ENCODE assay signal across 8 cellular contexts in the genomic region with DNA sequence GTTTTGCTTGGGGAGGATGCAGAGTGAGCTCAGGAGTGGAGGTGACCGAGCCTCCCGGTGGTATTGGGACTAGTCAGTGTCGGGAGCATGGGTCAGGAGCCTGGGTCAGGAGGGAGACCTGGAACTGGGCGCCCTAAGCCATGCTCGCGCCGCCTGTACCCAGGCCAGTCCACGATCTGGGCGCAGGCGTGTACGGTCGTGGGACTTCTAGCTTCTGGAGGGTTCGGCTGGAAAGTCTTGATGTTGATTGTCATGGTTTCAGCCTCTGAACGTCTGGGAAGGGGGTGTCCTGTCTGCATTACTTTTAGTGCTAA. TPM values are rescaled to one million over a fixed set of nuclear protein-coding genes. Genes with fewer than 3 reads are reported as not detected.
DNase-seq lines count a peak whose midpoint lies in the region; ATAC-seq and TF ChIP-seq lines count a peak whose summit lies in the region.

No MANE protein-coding gene starts in this region.

- no peak for TF ChIP-seq CTCF in Loucy (conservative IDR thresholded peaks at IDR 0.05; ENCODE audit: low read length)
- no peak for TF ChIP-seq CTCF in fibroblast of lung (conservative IDR thresholded peaks at IDR 0.05 in 1 of 2, IDR thresholded peaks at IDR 0.05 in 1 of 2; ENCODE audit: low read depth in 1 of 2, low read length in 2 of 2)
- no peak for TF ChIP-seq CTCF in smooth muscle cell (IDR thresholded peaks at IDR 0.05; ENCODE audit: borderline replicate concordance, insufficient read depth, poor library complexity, severe bottlenecking)

- no peaks in the 10 kb centered on the region for H3K9me3 Mint-ChIP-seq in activated CD4-positive, alpha-beta T cell treated with anti-CD3 and anti-CD28 coated beads, Interleukin-2, amount 10 ng/mL, durations not matched to agents 7 days and 5 days
- no peaks in the 10 kb centered on the region for H3K9me3 Mint-ChIP-seq in activated naive CD4-positive, alpha-beta T cell treated with anti-CD3 and anti-CD28 coated beads, Interleukin-2, amount 10 ng/mL, durations not matched to agents 7 days and 5 days

- H3K36me3 Mint-ChIP-seq in activated CD4-positive, alpha-beta T cell treated with anti-CD3 and anti-CD28 coated beads, Interleukin-2, amount 10 ng/mL, durations not matched to agents 7 days and 5 days (ENCODE audit: low read depth): peaks cover 14% of the 10 kb centered on the region
- H3K36me3 Mint-ChIP-seq in activated naive CD4-positive, alpha-beta T cell treated with anti-CD3 and anti-CD28 coated beads, Interleukin-2, amount 10 ng/mL, durations not matched to agents 7 days and 5 days: peaks cover 8% of the 10 kb centered on the region

- H3K9me2 ChIP-seq in Loucy (replicated peaks; ENCODE audit: low read depth, low read length): no peaks in the 10 kb centered on the region

- no peak for ATAC-seq in HG03457 (IDR thresholded peaks at IDR 0.05; ENCODE audit: unreplicated experiment)

- H4K20me1 ChIP-seq in Loucy (ENCODE audit: insufficient read depth, low read length, poor library complexity, severe bottlenecking): peaks cover 18% of the 10 kb centered on the region
- H4K20me1 ChIP-seq in fibroblast of lung (ENCODE audit: control insufficient read depth, extremely low read depth, insufficient read depth, low read length): no peaks in the 10 kb centered on the region
- H4K20me1 ChIP-seq in smooth muscle cell (ENCODE audit: low read depth): peaks cover 15% of the 10 kb centered on the region

- H2AFZ ChIP-seq in Loucy (ENCODE audit: low read length) (peak overlapping the region; percentile 63), fibroblast of lung (ENCODE audit: low read length) (peak overlapping the region; percentile 98), smooth muscle cell (ENCODE audit: low read depth) (peak overlapping the region; percentile 77)

- no peak overlapping the region for H3K4me3 Mint-ChIP-seq in activated CD4-positive, alpha-beta T cell treated with anti-CD3 and anti-CD28 coated beads, Interleukin-2, amount 10 ng/mL, durations not matched to agents 7 days and 5 days
- no peak overlapping the region for H3K4me3 Mint-ChIP-seq in activated naive CD4-positive, alpha-beta T cell treated with anti-CD3 and anti-CD28 coated beads, Interleukin-2, amount 10 ng/mL, durations not matched to agents 7 days and 5 days

- H3K27ac Mint-ChIP-seq in activated CD4-positive, alpha-beta T cell treated with anti-CD3 and anti-CD28 coated beads, Interleukin-2, amount 10 ng/mL, durations not matched to agents 7 days and 5 days: peak overlapping the region; percentile 100
- H3K27ac Mint-ChIP-seq in activated naive CD4-positive, alpha-beta T cell treated with anti-CD3 and anti-CD28 coated beads, Interleukin-2, amount 10 ng/mL, durations not matched to agents 7 days and 5 days: no peak overlapping the region

- H3K27me3 ChIP-seq in Loucy (ENCODE audit: insufficient read depth, low read length, poor library complexity, severe bottlenecking) (no peaks in the 10 kb centered on the region), fibroblast of lung (ENCODE audit: control insufficient read depth, insufficient read depth, low read length) (no peaks in the 10 kb centered on the region), smooth muscle cell (ENCODE audit: low read depth) (no peaks in the 10 kb centered on the region)

- H3K9ac ChIP-seq in Loucy (ENCODE audit: low read depth, low read length, poor library complexity, severe bottlenecking) (no peak overlapping the region), fibroblast of lung (ENCODE audit: insufficient read depth, low read length) (peak overlapping the region; percentile 96), smooth muscle cell (ENCODE audit: low read depth) (no peak overlapping the region)

- POLR2A ChIA-PET in activated CD4-positive, alpha-beta T cell treated with anti-CD3 and anti-CD28 coated beads, Interleukin-2, amount 10 ng/mL, durations not matched to agents 7 days and 5 days (lab: Charles Lee): no interaction called here

- CTCF ChIA-PET in activated CD4-positive, alpha-beta T cell treated with anti-CD3 and anti-CD28 coated beads, Interleukin-2, amount 10 ng/mL, durations not matched to agents 7 days and 5 days (lab: Charles Lee): interaction anchor here (0.5 to 3.1 kb wide), 28 partner anchors 8 to 1878 kb away, joined by 3 to 38 read pairs (median 4); a partner anchor contains a TSS
- CTCF ChIA-PET in activated naive CD4-positive, alpha-beta T cell treated with anti-CD3 and anti-CD28 coated beads, Interleukin-2, amount 10 ng/mL, durations not matched to agents 7 days and 5 days (lab: Charles Lee): interaction anchor here (0.6 to 1.9 kb wide), 9 partner anchors 12 to 272 kb away, joined by 3 to 19 read pairs (median 4); a partner anchor contains a TSS

- DNase-seq in activated CD4-positive, alpha-beta T cell treated with anti-CD3 and anti-CD28 coated beads, Interleukin-2, amount 10 ng/mL, durations not matched to agents 7 days and 5 days: no peak
- no peak for DNase-seq in activated CD4-positive, alpha-beta T cell treated with anti-CD3 and anti-CD28 coated beads, Interleukin-2, amount 50 U/mL, for 48 hours
- peak in 1 of 2 donors; percentile 2 for DNase-seq in fibroblast of lung (ENCODE audit: low read depth in 2 of 2)
- DNase-seq in smooth muscle cell (lab: John Stamatoyannopoulos, UW; ENCODE audit: unreplicated experiment): no peak
- no peak for DNase-seq in activated naive CD4-positive, alpha-beta T cell treated with anti-CD3 and anti-CD28 coated beads, Interleukin-2, amount 10 ng/mL, durations not matched to agents 7 days and 5 days
- DNase-seq in NAMALWA (ENCODE audit: low spot score): no peak

- 2% methylated on average over 14 of the region's 14 CpGs for WGBS in smooth muscle cell (ENCODE audit: low lambda C conversion rate)

- H3K4me3 ChIP-seq in Loucy (ENCODE audit: low read length, poor library complexity, severe bottlenecking): no peak overlapping the region
- H3K4me3 ChIP-seq in fibroblast of lung (replicated peaks in 1 of 4; ENCODE audit: control extremely low read depth in 1 of 4, insufficient read depth in 1 of 4, low read depth in 3 of 4, low read length in 4 of 4): no peak overlapping the region
- no peak overlapping the region for H3K4me3 ChIP-seq in smooth muscle cell

- H3K4me1 Mint-ChIP-seq in activated CD4-positive, alpha-beta T cell treated with anti-CD3 and anti-CD28 coated beads, Interleukin-2, amount 10 ng/mL, durations not matched to agents 7 days and 5 days: peaks cover 18% of the 10 kb centered on the region
- H3K4me1 Mint-ChIP-seq in activated naive CD4-positive, alpha-beta T cell treated with anti-CD3 and anti-CD28 coated beads, Interleukin-2, amount 10 ng/mL, durations not matched to agents 7 days and 5 days: peaks cover 15% of the 10 kb centered on the region

- H3K36me3 ChIP-seq in Loucy (ENCODE audit: insufficient read depth, low read length): peaks cover 13% of the 10 kb centered on the region; the same call in 1 of the 2 replicates
- peaks cover 5% of the 10 kb centered on the region for H3K36me3 ChIP-seq in fibroblast of lung (ENCODE audit: control insufficient read depth, insufficient read depth, low read length)
- peaks cover 23% of the 10 kb centered on the region for H3K36me3 ChIP-seq in smooth muscle cell (ENCODE audit: low read depth)

- H3K9me3 ChIP-seq in Loucy (ENCODE audit: insufficient read depth, low read depth, low read length): no peaks in the 10 kb centered on the region
- no peaks in the 10 kb centered on the region for H3K9me3 ChIP-seq in fibroblast of lung (ENCODE audit: control insufficient read depth, insufficient read depth, low read depth, low read length)
- no peaks in the 10 kb centered on the region for H3K9me3 ChIP-seq in smooth muscle cell (replicated peaks; ENCODE audit: low read depth)

- H3K4me1 ChIP-seq in Loucy (ENCODE audit: insufficient read depth, low read length, poor library complexity, severe bottlenecking): peaks cover 3% of the 10 kb centered on the region
- peaks cover 2% of the 10 kb centered on the region for H3K4me1 ChIP-seq in fibroblast of lung (ENCODE audit: control insufficient read depth, extremely low read depth, insufficient read depth, low read length)
- H3K4me1 ChIP-seq in smooth muscle cell (ENCODE audit: low read depth): peaks cover 4% of the 10 kb centered on the region

- H3F3A ChIP-seq in Loucy (ENCODE audit: low read depth) (no peaks in the 10 kb centered on the region), smooth muscle cell (ENCODE audit: low read depth) (no peaks in the 10 kb centered on the region)

- H3K79me2 ChIP-seq in Loucy (ENCODE audit: insufficient read depth, low read length): peaks cover 14% of the 10 kb centered on the region
- H3K79me2 ChIP-seq in fibroblast of lung (ENCODE audit: control insufficient read depth, insufficient read depth, low read length): peaks cover 13% of the 10 kb centered on the region
- H3K79me2 ChIP-seq in smooth muscle cell (ENCODE audit: low read depth): no peaks in the 10 kb centered on the region

- H3K4me2 ChIP-seq in Loucy (ENCODE audit: low read depth, low read length, poor library complexity, severe bottlenecking): no peak overlapping the region
- H3K4me2 ChIP-seq in fibroblast of lung (ENCODE audit: extremely low read depth, insufficient read depth, low read length): no peak overlapping the region
- H3K4me2 ChIP-seq in smooth muscle cell: no peak overlapping the region

- H3K27ac ChIP-seq in fibroblast of lung (ENCODE audit: insufficient read depth, low read length): peak overlapping the region; percentile 97
- H3K27ac ChIP-seq in smooth muscle cell (ENCODE audit: low read depth): no peak overlapping the region

- H3K27me3 Mint-ChIP-seq in activated CD4-positive, alpha-beta T cell treated with anti-CD3 and anti-CD28 coated beads, Interleukin-2, amount 10 ng/mL, durations not matched to agents 7 days and 5 days: no peaks in the 10 kb centered on the region
- H3K27me3 Mint-ChIP-seq in activated naive CD4-positive, alpha-beta T cell treated with anti-CD3 and anti-CD28 coated beads, Interleukin-2, amount 10 ng/mL, durations not matched to agents 7 days and 5 days: no peaks in the 10 kb centered on the region

RNA-seq across cellular contexts. Expression of a gene that starts 0.2 kb away (rescaled TPM):
- 100 to 1,000 TPM; 199 to 209 TPM for total RNA-seq in activated CD4-positive, alpha-beta T cell treated with anti-CD3 and anti-CD28 coated beads, Interleukin-2, amount 10 ng/mL, durations not matched to agents 7 days and 5 days
- total RNA-seq in fibroblast of lung: 275 and 345 TPM in 2 replicates
- polyA plus RNA-seq in fibroblast of lung: 81.2 and 89.2 TPM in 2 replicates
- polyA plus RNA-seq in fibroblast of lung (2012): 107 and 108 TPM in 2 replicates
- 42.6 and 60.1 TPM in 2 replicates for polyA minus RNA-seq in fibroblast of lung (ENCODE audit: low replicate concordance)
- total RNA-seq in smooth muscle cell: 226 and 240 TPM in 2 replicates
- 54.0 and 62.6 TPM in 2 replicates for polyA plus RNA-seq in smooth muscle cell

RNA-seq across cellular contexts. Expression of a gene that starts 28.0 kb away (rescaled TPM):
- 1 to 10 TPM; 8.6 to 9.6 TPM for total RNA-seq in activated CD4-positive, alpha-beta T cell treated with anti-CD3 and anti-CD28 coated beads, Interleukin-2, amount 10 ng/mL, durations not matched to agents 7 days and 5 days
- 5.6 and 6.2 TPM in 2 replicates for total RNA-seq in fibroblast of lung
- 3.7 and 4.0 TPM in 2 replicates for polyA plus RNA-seq in fibroblast of lung
- polyA plus RNA-seq in fibroblast of lung (2012): 2.2 TPM in 2 replicates
- 1.6 and 2.2 TPM in 2 replicates for polyA minus RNA-seq in fibroblast of lung (ENCODE audit: low replicate concordance)
- total RNA-seq in smooth muscle cell: 53.3 and 70.4 TPM in 2 replicates
- polyA plus RNA-seq in smooth muscle cell: 14.0 and 16.8 TPM in 2 replicates
